Comparison of ENCODE assay signal across 9 cellular contexts in the genomic region with DNA sequence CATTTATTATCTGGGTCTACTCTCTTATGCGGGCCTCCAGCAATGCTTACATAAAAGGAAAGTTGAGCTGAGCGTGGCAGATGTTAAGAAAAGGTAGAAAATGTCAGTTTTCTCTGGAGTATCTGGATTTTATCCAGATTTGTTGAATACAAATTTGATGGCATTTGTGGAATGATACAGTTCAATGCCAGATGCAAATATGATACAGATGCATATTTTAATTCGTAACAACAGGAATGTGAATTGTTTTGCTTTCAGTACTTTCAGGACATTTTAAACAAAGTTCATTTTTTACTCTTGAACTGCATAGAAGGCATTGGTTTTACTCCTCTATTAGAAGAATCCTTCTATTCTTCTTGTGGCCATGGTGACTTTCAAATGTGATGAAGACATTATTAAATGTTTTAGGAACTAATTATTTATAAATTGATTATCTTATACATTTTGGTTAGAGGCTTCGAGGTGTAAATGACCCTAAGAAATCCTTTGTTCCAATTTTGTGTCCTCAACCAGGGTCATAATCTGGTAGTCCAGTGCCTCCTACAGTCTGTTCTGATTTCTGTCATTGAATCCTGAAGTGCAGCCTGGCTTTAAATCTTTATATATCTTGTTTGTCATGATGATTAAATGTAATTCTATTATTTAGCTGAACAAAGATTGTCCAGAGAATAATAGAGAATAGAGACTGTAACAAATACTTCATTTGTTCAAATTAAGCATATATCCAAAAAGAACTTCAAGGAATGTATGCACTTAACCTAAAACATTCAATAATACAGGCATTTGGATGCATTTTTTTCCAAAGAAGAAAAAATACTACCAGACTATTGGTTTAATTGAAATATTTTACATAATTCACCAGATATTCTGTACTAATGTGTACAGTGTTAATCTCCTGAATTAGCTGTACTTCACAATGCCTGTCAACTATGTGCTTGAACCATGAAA.
DNase-seq lines count a peak whose midpoint lies in the region; ATAC-seq, FAIRE-seq and TF ChIP-seq lines count a peak whose summit lies in the region.
"Had no signal": no experiment of that assay in that cellular context is flagged by ENCODE, and none has a peak within 500 bp of the region (broad histone marks: within the 10 kb centered on the region; RNA-seq: fewer than 3 reads in every experiment).

No MANE protein-coding gene starts in this region.

- no peak for TF ChIP-seq POLR2A in GM12878 (IDR thresholded peaks at IDR 0.05; ENCODE audit: low read depth, low read length)

- SMC1A ChIA-PET in GM12878 (lab: Charles Lee; ENCODE audit: uncharacterized antibody, unreplicated experiment), result interaction anchor here (0.8 to 3.8 kb wide), 21 partner anchors 8 to 460 kb away, joined by 3 to 18 read pairs (median 3); partner anchors contain the start of gene STAM2

- no peaks in the 10 kb centered on the region for H3K79me2 ChIP-seq in GM12878 (ENCODE audit: control insufficient read depth, insufficient read depth, low read length)

- H4K20me1 ChIP-seq in GM12878 (ENCODE audit: control insufficient read depth, insufficient read depth), result no peaks in the 10 kb centered on the region

- no peaks in the 10 kb centered on the region for H3K4me1 ChIP-seq in GM12878 (ENCODE audit: control insufficient read depth, insufficient read depth, low read length)

- H3K9ac ChIP-seq in GM12878 (ENCODE audit: control insufficient read depth, insufficient read depth, low read length), result no peak overlapping the region

- peak; percentile 74 for ATAC-seq in GM12878

- POLR2A ChIA-PET in GM12878 (lab: Charles Lee), result no interaction called here

- H3K4me3 ChIP-seq in HL-60 (replicated peaks; ENCODE audit: insufficient read depth, low read length) (no peak overlapping the region), GM12878 (no peak overlapping the region), MG63 (no peak overlapping the region)
- H3K4me3 ChIP-seq: SJSA1 had no signal

- no peak for TF ChIP-seq EP300 in GM12878 (IDR thresholded peaks at IDR 0.05; ENCODE audit: borderline replicate concordance in 1 of 2, control insufficient read depth in 1 of 2, low read depth in 2 of 2, low read length in 2 of 2)

- H3K36me3 ChIP-seq in GM12878 (ENCODE audit: control insufficient read depth in 2 of 2, insufficient read depth in 2 of 2, low read length in 1 of 2), result no peaks in the 10 kb centered on the region
- H3K36me3 ChIP-seq in MG63, result peaks cover 20% of the 10 kb centered on the region

- 18% methylated on average over 4 of the region's 4 CpGs for WGBS in GM12878 (ENCODE audit: insufficient coverage, insufficient replicate concordance, low lambda C conversion rate, missing lambda C conversion rate)

- FAIRE-seq in G401.6 (lab: Jason Lieb, UNC) (peak; percentile 40), GM12878 (lab: Jason Lieb, UNC) (no peak)

- peak; percentile 85 for TF ChIP-seq RAD21 in GM12878 (IDR thresholded peaks at IDR 0.05; ENCODE audit: insufficient read depth, low read depth, low read length)

- H3K9me3 ChIP-seq in GM12878 (replicated peaks; ENCODE audit: control insufficient read depth, insufficient read depth, low read length) (no peaks in the 10 kb centered on the region), MG63 (no peaks in the 10 kb centered on the region)
- H3K9me3 ChIP-seq: SJSA1 had no signal

- intact Hi-C loops in GM12878 (cut with micrococcal nuclease; ENCODE audit: unreplicated experiment), result loop anchor here (1.0 to 5.0 kb wide), 2 partner anchors 70 to 451 kb away; no protein-coding TSS in a partner anchor

- BruUV-seq in GM12878 (replicated peaks; lab: Mats Ljungman, UMichigan), result no TSS peak

- RAD21 ChIA-PET in GM12878 (lab: Charles Lee; ENCODE audit: unreplicated experiment), result interaction anchor here (1.1 to 2.8 kb wide), 5 partner anchors 8 to 451 kb away, joined by 3 to 14 read pairs (median 6); partner anchors contain the start of gene STAM2

- DNase-seq in HL-60 (ENCODE audit: low read depth in 1 of 2, low spot score in 1 of 2) (peak in 1 of 2 experiments; percentile 8), GM12878 (ENCODE audit: low read depth, low spot score) (no peak), left kidney (ENCODE audit: low read depth, low spot score) (peak; percentile 58), DMS153 (lab: John Stamatoyannopoulos, UW) (no peak), MG63 (no peak), DMS79 (lab: John Stamatoyannopoulos, UW) (no peak), NCI-H1930 (lab: John Stamatoyannopoulos, UW) (no peak)

- H2AFZ ChIP-seq in GM12878 (ENCODE audit: control insufficient read depth, low read depth, low read length), result no peak overlapping the region

- no peak overlapping the region for H3K27ac ChIP-seq in HL-60 (replicated peaks)
- no peak overlapping the region for H3K27ac ChIP-seq in GM12878 (ENCODE audit: control insufficient read depth, insufficient read depth)
- H3K27ac ChIP-seq: SJSA1 had no signal

- no peak overlapping the region for H3K4me2 ChIP-seq in GM12878 (ENCODE audit: control insufficient read depth, insufficient read depth)

- TF ChIP-seq CTCF in HL-60 (IDR thresholded peaks at IDR 0.05; ENCODE audit: insufficient read depth, low read length) (peak; percentile 29), GM12878 (IDR thresholded peaks at IDR 0.05 in 2 of 3, conservative IDR thresholded peaks at IDR 0.05 in 1 of 3; ENCODE audit: control insufficient read depth in 2 of 3, extremely low read depth in 1 of 3, insufficient read depth in 1 of 3, low read depth in 3 of 3, low read length in 3 of 3) (peak; percentile 39 to 66 (median 42); a peak in 5 of 6 replicates)

- CTCF ChIA-PET in GM12878 (lab: Yijun Ruan, JAX), result interaction anchor here (0.6 to 5.9 kb wide), 26 partner anchors 8 to 590 kb away, joined by 3 to 25 read pairs (median 3); partner anchors contain the start of gene STAM2

- in situ Hi-C loops in GM12878 (cut with MboI), result no loop called here

- H3K27me3 ChIP-seq in HL-60 (ENCODE audit: insufficient read depth, poor library complexity, severe bottlenecking) (no peaks in the 10 kb centered on the region), GM12878 (replicated peaks in 1 of 2; ENCODE audit: control insufficient read depth in 2 of 2, insufficient read depth in 2 of 2, low read length in 1 of 2) (no peaks in the 10 kb centered on the region), MG63 (no peaks in the 10 kb centered on the region)
- H3K27me3 ChIP-seq: SJSA1 had no signal

TF ChIP-seq in GM12878, 131 proteins besides CTCF, POLR2A, EP300 and RAD21:
- TF ChIP-seq NR2C1 (IDR thresholded peaks at IDR 0.05), result no peak
- TF ChIP-seq SMC3 (IDR thresholded peaks at IDR 0.05; ENCODE audit: borderline replicate concordance, low read length), result peak; percentile 83
